Comparison of ENCODE assay signal across 8 cellular contexts in the genomic region with DNA sequence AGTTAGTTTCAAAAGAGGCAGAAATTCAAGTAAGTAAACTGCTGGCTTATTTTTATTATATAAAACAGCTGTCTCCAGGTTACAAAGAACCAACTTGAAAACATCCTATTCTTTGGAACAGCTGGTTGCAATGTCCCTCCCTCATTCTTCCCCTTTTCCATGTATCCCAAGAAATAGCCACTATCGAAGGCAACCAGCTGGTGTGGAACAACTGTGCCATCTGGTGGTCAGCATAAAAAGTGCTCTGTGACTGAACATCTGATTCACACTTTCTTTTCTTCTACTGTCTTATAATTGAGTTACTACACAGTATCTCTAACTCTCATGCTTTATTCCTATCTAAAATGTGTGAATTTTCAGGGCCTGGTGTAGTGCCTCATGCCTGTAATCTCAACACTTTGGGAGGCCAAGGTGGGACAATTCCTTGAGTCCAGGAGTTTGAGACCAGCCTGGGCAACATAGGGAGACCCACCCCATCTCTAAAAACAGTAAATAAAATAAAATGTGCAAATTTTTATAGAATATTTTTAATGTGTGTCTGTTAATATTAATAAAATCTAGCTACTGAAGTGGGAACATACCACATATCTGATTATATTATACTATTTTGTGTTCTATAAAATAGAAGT. TPM values are rescaled to one million over a fixed set of nuclear protein-coding genes. Genes with fewer than 3 reads are reported as not detected.
A peak's percentile ranks its signal among the peaks of the same experiment; 100 is the strongest.
DNase-seq lines count a peak whose midpoint lies in the region; ATAC-seq, FAIRE-seq and TF ChIP-seq lines count a peak whose summit lies in the region.

No MANE protein-coding gene starts in this region.

- H3K9me3 ChIP-seq in CD4-positive, CD25-positive, alpha-beta regulatory T cell (ENCODE audit: control insufficient read depth in 2 of 2, low read length in 2 of 2) = no peaks in the 10 kb centered on the region
- no peaks in the 10 kb centered on the region for H3K9me3 ChIP-seq in fibroblast of lung (ENCODE audit: control insufficient read depth, insufficient read depth, low read depth, low read length)

- H3K4me3 ChIP-seq in CD4-positive, CD25-positive, alpha-beta regulatory T cell (ENCODE audit: low read depth, low read length) = peak overlapping the region; percentile 16
- H3K4me3 ChIP-seq in fibroblast of lung (replicated peaks in 1 of 4; ENCODE audit: control extremely low read depth in 1 of 4, insufficient read depth in 1 of 4, low read depth in 3 of 4, low read length in 4 of 4) = no peak overlapping the region

- no peaks in the 10 kb centered on the region for H3K27me3 ChIP-seq in CD4-positive, CD25-positive, alpha-beta regulatory T cell (ENCODE audit: control insufficient read depth, insufficient read depth, low read length)
- no peaks in the 10 kb centered on the region for H3K27me3 ChIP-seq in fibroblast of lung (ENCODE audit: control insufficient read depth, insufficient read depth, low read length)

- H2AFZ ChIP-seq in fibroblast of lung (ENCODE audit: low read length) = no peak overlapping the region

- peak; percentile 23 to 54 (median 39) for DNase-seq in CD4-positive, CD25-positive, alpha-beta regulatory T cell
- peak; percentile 37 for DNase-seq in H54 (ENCODE audit: insufficient read length, low spot score)
- peak; percentile 41 for DNase-seq in NCI-H226
- DNase-seq in activated CD4-positive, alpha-beta T cell treated with anti-CD3 and anti-CD28 coated beads, Interleukin-2, amount 50 U/mL, for 48 hours = peak; percentile 45 to 54
- peak; percentile 57 to 87 for DNase-seq in fibroblast of lung (ENCODE audit: low read depth in 2 of 2)

- peaks cover 18 to 37% (median 26%) of the 10 kb centered on the region in 4 donors for H3K4me1 Mint-ChIP-seq in CD4-positive, CD25-positive, alpha-beta regulatory T cell
- peaks cover 16% of the 10 kb centered on the region for H3K4me1 Mint-ChIP-seq in nephron

- TF ChIP-seq CTCF in fibroblast of lung (conservative IDR thresholded peaks at IDR 0.05 in 1 of 2, IDR thresholded peaks at IDR 0.05 in 1 of 2; ENCODE audit: low read depth in 1 of 2, low read length in 2 of 2) (peak; percentile 89 to 95), nephron (IDR thresholded peaks at IDR 0.05; ENCODE audit: unreplicated experiment in 3 of 3) (peak; percentile 86 to 92 (median 87))

- peaks cover 5% of the 10 kb centered on the region for H3K36me3 ChIP-seq in CD4-positive, CD25-positive, alpha-beta regulatory T cell (ENCODE audit: control insufficient read depth, insufficient read depth, low read length)
- H3K36me3 ChIP-seq in fibroblast of lung (ENCODE audit: control insufficient read depth, insufficient read depth, low read length) = no peaks in the 10 kb centered on the region

- no peaks in the 10 kb centered on the region for H3K9me3 Mint-ChIP-seq in CD4-positive, CD25-positive, alpha-beta regulatory T cell
- H3K9me3 Mint-ChIP-seq in nephron = no peaks in the 10 kb centered on the region

- ATAC-seq in CD4-positive, CD25-positive, alpha-beta regulatory T cell (ENCODE audit: low read depth in 2 of 2) = peak in 1 of 2 donors; percentile 59
- no peak for ATAC-seq in GM21723 (IDR thresholded peaks at IDR 0.05; ENCODE audit: unreplicated experiment)
- no peak for ATAC-seq in GM18517 (IDR thresholded peaks at IDR 0.05; ENCODE audit: unreplicated experiment)

- no peak overlapping the region for H3K4me2 ChIP-seq in fibroblast of lung (ENCODE audit: extremely low read depth, insufficient read depth, low read length)

- H3K36me3 Mint-ChIP-seq in CD4-positive, CD25-positive, alpha-beta regulatory T cell = peaks cover 13% of the 10 kb centered on the region
- peaks cover 10% of the 10 kb centered on the region for H3K36me3 Mint-ChIP-seq in nephron (ENCODE audit: low read depth)

- FAIRE-seq in H54 (lab: Jason Lieb, UNC) = peak; percentile 94

- peaks cover 15% of the 10 kb centered on the region for H3K4me1 ChIP-seq in CD4-positive, CD25-positive, alpha-beta regulatory T cell (ENCODE audit: control insufficient read depth, insufficient read depth, low read length, poor library complexity, severe bottlenecking)
- H3K4me1 ChIP-seq in fibroblast of lung (ENCODE audit: control insufficient read depth, extremely low read depth, insufficient read depth, low read length) = peaks cover 3% of the 10 kb centered on the region

- H3K27ac ChIP-seq in CD4-positive, CD25-positive, alpha-beta regulatory T cell (ENCODE audit: insufficient read depth, low read length, poor library complexity, severe bottlenecking) = no peak overlapping the region
- no peak overlapping the region for H3K27ac ChIP-seq in fibroblast of lung (ENCODE audit: insufficient read depth, low read length)

- H3K79me2 ChIP-seq in fibroblast of lung (ENCODE audit: control insufficient read depth, insufficient read depth, low read length) = peaks cover 1% of the 10 kb centered on the region

- no peak overlapping the region for H3K4me3 Mint-ChIP-seq in CD4-positive, CD25-positive, alpha-beta regulatory T cell
- no peak overlapping the region for H3K4me3 Mint-ChIP-seq in nephron

- no peaks in the 10 kb centered on the region for H4K20me1 ChIP-seq in fibroblast of lung (ENCODE audit: control insufficient read depth, extremely low read depth, insufficient read depth, low read length)

- H3K27me3 Mint-ChIP-seq in CD4-positive, CD25-positive, alpha-beta regulatory T cell = no peaks in the 10 kb centered on the region
- H3K27me3 Mint-ChIP-seq in nephron (ENCODE audit: low read depth) = no peaks in the 10 kb centered on the region

- H3K27ac Mint-ChIP-seq in CD4-positive, CD25-positive, alpha-beta regulatory T cell = no peak overlapping the region
- H3K27ac Mint-ChIP-seq in nephron = no peak overlapping the region

- H3K9ac ChIP-seq in fibroblast of lung (ENCODE audit: insufficient read depth, low read length) = no peak overlapping the region

- no peak for TF ChIP-seq POLR2A in H54 (IDR thresholded peaks at IDR 0.05; ENCODE audit: low read depth, low read length)

RNA-seq across cellular contexts. Expression of a gene that starts 9.6 kb away (rescaled TPM):
- total RNA-seq in CD4-positive, CD25-positive, alpha-beta regulatory T cell = 11.4 TPM
- polyA plus RNA-seq in CD4-positive, CD25-positive, alpha-beta regulatory T cell = 1 to 10 TPM; 6.8 to 8.2 (median 7.6) TPM
- 11.0 and 11.2 TPM in 2 replicates for total RNA-seq in fibroblast of lung
- 8.9 and 9.0 TPM in 2 replicates for polyA plus RNA-seq in fibroblast of lung
- 6.8 and 7.6 TPM in 2 replicates for polyA plus RNA-seq in fibroblast of lung (2012)
- 1.7 and 3.6 TPM in 2 replicates for polyA minus RNA-seq in fibroblast of lung (ENCODE audit: low replicate concordance)
